8 cellular contexts compared by ENCODE assay signal in genomic region chr12:109713187-109713984, GRCh38. TPM values are rescaled to one million over a fixed set of nuclear protein-coding genes. Genes with fewer than 3 reads are reported as not detected.
A peak's percentile ranks its signal among the peaks of the same experiment; 100 is the strongest.
DNase-seq lines count a peak whose midpoint lies in the region; ATAC-seq and TF ChIP-seq lines count a peak whose summit lies in the region.

TSS of gene FAM222A (plus strand) at chr12:109713825. CDS start at chr12:109744147, 30,322 bp downstream.

- no peak within 1 kb of the TSS for H3K9ac ChIP-seq in liver (ENCODE audit: low read depth in 1 of 2, low read length in 2 of 2)

- peak within 1 kb of the TSS; percentile 11 to 67 (median 40) for H3K4me3 ChIP-seq in liver (ENCODE audit: low read depth in 1 of 3, low read length in 3 of 3)

- H3K4me1 ChIP-seq in liver (ENCODE audit: control insufficient read depth in 4 of 4, insufficient read depth in 4 of 4, low read length in 3 of 4) = peaks cover 22 to 69% (median 54%) of the 10 kb centered on the region in 4 donors

- peak; percentile 25 for TF ChIP-seq CTCF in liver (IDR thresholded peaks at IDR 0.05; ENCODE audit: low read depth, low read length, missing input control)

- peak; percentile 11 to 13 for TF ChIP-seq RAD21 in liver (IDR thresholded peaks at IDR 0.05)

- no peaks in the 10 kb centered on the region for H3K27me3 ChIP-seq in liver (ENCODE audit: control insufficient read depth in 4 of 4, insufficient read depth in 4 of 4, low read length in 3 of 4)

- H3K9me3 ChIP-seq in liver (ENCODE audit: control insufficient read depth in 4 of 4, low read length in 3 of 4) = no peaks in the 10 kb centered on the region

- WGBS in liver = 2% methylated on average over 72 of the region's 72 CpGs

- H3K27ac ChIP-seq in liver (ENCODE audit: low read depth in 1 of 2, low read length in 2 of 2) = peak within 1 kb of the TSS; percentile 43 to 64

- DNase-seq in CD1c-positive myeloid dendritic cell (ENCODE audit: extremely low spot score) (peak; percentile 99), NCI-H774 (lab: John Stamatoyannopoulos, UW) (peak; percentile 99), dermis microvascular lymphatic vessel endothelial cell (ENCODE audit: low read depth in 2 of 2) (peak; percentile 91 to 97)
- peak; percentile 93 for DNase-seq in activated CD4-positive, alpha-beta T cell treated with anti-CD3 and anti-CD28 coated beads, Interleukin-2, amount 50 U/mL, for 48 hours
- DNase-seq in stimulated activated CD4-positive, alpha-beta T cell treated with anti-CD3 and anti-CD28 coated beads, Interleukin-4, amount 100 ng/mL, for 1 hour = peak; percentile 96

- H3K36me3 ChIP-seq in liver (ENCODE audit: control insufficient read depth in 4 of 4, insufficient read depth in 3 of 4, low read depth in 1 of 4, low read length in 3 of 4) = no peaks in the 10 kb centered on the region

- ATAC-seq in GM19397 (IDR thresholded peaks at IDR 0.05; ENCODE audit: unreplicated experiment) (peak; percentile 84), HG03565 (IDR thresholded peaks at IDR 0.05; ENCODE audit: unreplicated experiment) (peak; percentile 91)

TF ChIP-seq in liver, 16 proteins besides CTCF, POLR2A, EP300 and RAD21:
- TF ChIP-seq JUND (IDR thresholded peaks at IDR 0.05) (no peak), MAX (IDR thresholded peaks at IDR 0.05) (peak; percentile 58), YY1 (IDR thresholded peaks at IDR 0.05) (no peak), FOXA1 (IDR thresholded peaks at IDR 0.05) (peak; percentile 38), NR2F2 (IDR thresholded peaks at IDR 0.05) (no peak), SP1 (IDR thresholded peaks at IDR 0.05) (peak; percentile 45), HNF4G (IDR thresholded peaks at IDR 0.05) (no peak), HNF4A (conservative IDR thresholded peaks at IDR 0.05) (peak in 1 of 2 donors; percentile 5), GABPA (IDR thresholded peaks at IDR 0.05 in 1 of 2, conservative IDR thresholded peaks at IDR 0.05 in 1 of 2) (peak in 1 of 2 donors; percentile 71)
- TF ChIP-seq, protein P1, sequence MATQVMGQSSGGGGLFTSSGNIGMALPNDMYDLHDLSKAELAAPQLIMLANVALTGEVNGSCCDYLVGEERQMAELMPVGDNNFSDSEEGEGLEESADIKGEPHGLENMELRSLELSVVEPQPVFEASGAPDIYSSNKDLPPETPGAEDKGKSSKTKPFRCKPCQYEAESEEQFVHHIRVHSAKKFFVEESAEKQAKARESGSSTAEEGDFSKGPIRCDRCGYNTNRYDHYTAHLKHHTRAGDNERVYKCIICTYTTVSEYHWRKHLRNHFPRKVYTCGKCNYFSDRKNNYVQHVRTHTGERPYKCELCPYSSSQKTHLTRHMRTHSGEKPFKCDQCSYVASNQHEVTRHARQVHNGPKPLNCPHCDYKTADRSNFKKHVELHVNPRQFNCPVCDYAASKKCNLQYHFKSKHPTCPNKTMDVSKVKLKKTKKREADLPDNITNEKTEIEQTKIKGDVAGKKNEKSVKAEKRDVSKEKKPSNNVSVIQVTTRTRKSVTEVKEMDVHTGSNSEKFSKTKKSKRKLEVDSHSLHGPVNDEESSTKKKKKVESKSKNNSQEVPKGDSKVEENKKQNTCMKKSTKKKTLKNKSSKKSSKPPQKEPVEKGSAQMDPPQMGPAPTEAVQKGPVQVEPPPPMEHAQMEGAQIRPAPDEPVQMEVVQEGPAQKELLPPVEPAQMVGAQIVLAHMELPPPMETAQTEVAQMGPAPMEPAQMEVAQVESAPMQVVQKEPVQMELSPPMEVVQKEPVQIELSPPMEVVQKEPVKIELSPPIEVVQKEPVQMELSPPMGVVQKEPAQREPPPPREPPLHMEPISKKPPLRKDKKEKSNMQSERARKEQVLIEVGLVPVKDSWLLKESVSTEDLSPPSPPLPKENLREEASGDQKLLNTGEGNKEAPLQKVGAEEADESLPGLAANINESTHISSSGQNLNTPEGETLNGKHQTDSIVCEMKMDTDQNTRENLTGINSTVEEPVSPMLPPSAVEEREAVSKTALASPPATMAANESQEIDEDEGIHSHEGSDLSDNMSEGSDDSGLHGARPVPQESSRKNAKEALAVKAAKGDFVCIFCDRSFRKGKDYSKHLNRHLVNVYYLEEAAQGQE (IDR thresholded peaks at IDR 0.05) = peak; percentile 59

RNA-seq across cellular contexts. Expression of gene FAM222A, which starts in this region (rescaled TPM):
- total RNA-seq in dermis microvascular lymphatic vessel endothelial cell = 0.13 and 0.26 TPM in 2 replicates
- 1 to 10 TPM; 1.8 to 2.2 TPM for total RNA-seq in liver
- polyA plus RNA-seq in liver = 1 to 10 TPM in 1 of 2 donors, under 1 TPM in 1; 0.97 to 2.0 TPM

Comparison
In these comparisons a context has a peak if more than half of its experiments do, and no peak if none do; other contexts are left out.
1. Peak in every context shown above with its lines: DNase-seq, ATAC-seq, H3K4me3 ChIP-seq and H3K27ac ChIP-seq.
2. Peak in DNase-seq in dermis microvascular lymphatic vessel endothelial cell; RNA of the gene not detected or under 1 TPM.